In genomic region chr2:77190721-77191346, GRCh38 we compare ENCODE assay signal across 26 cellular contexts.
A peak's percentile ranks its signal among the peaks of the same experiment; 100 is the strongest.
DNase-seq lines count a peak whose midpoint lies in the region; ATAC-seq, FAIRE-seq and TF ChIP-seq lines count a peak whose summit lies in the region.
"Had no signal": no experiment of that assay in that cellular context is flagged by ENCODE, and none has a peak within 500 bp of the region (broad histone marks: within the 10 kb centered on the region; RNA-seq: fewer than 3 reads in every experiment).

No MANE protein-coding gene starts in this region.

- no TSS peak for BruUV-seq in HepG2 (replicated peaks; lab: Mats Ljungman, UMichigan)

- 3% methylated on average over 2 of the region's 2 CpGs for WGBS in HepG2 (ENCODE audit: low lambda C conversion rate)
- WGBS in right lobe of liver (ENCODE audit: insufficient coverage, low coverage, low lambda C conversion rate, missing lambda C conversion rate) = 19% methylated on average over 2 of the region's 2 CpGs
- WGBS in thyroid gland, 2 donors = 72 to 86% methylated on average over 2 of the region's 2 CpGs

- H3K4me1 ChIP-seq in HepG2 (ENCODE audit: insufficient read depth, low read length) (peaks cover 31% of the 10 kb centered on the region), right lobe of liver (no peaks in the 10 kb centered on the region), thyroid gland (no peaks in the 10 kb centered on the region), upper lobe of right lung (no peaks in the 10 kb centered on the region)
- H3K4me1 ChIP-seq: BE2C, BLaER1 had no signal

- intact Hi-C loops in HepG2 (cut with micrococcal nuclease; ENCODE audit: unreplicated experiment) = no loop called here
- intact Hi-C loops in right lobe of liver (cut with DNase I) = no loop called here
- intact Hi-C loops in thyroid gland (cut with DNase I) = no loop called here
- intact Hi-C loops in upper lobe of right lung (cut with DNase I) = no loop called here

- H2AFZ ChIP-seq in HepG2 (ENCODE audit: low read length) = no peak overlapping the region

- H3K4me3 ChIP-seq in HepG2 (replicated peaks in 1 of 3; ENCODE audit: insufficient read depth in 1 of 3, low read depth in 2 of 3, low read length in 3 of 3) = peak overlapping the region in 2 of 3 experiments; percentile 34 to 43; a peak in 3 of 6 replicates
- no peak overlapping the region for H3K4me3 ChIP-seq in right lobe of liver
- H3K4me3 ChIP-seq in thyroid gland (replicated peaks in 1 of 3) = no peak overlapping the region
- H3K4me3 ChIP-seq in upper lobe of right lung = no peak overlapping the region
- H3K4me3 ChIP-seq: BLaER1, GM12878 had no signal

- H4K20me1 ChIP-seq in HepG2 (ENCODE audit: insufficient read depth, low read length) = no peaks in the 10 kb centered on the region
- H4K20me1 ChIP-seq: BLaER1 had no signal

- FAIRE-seq in endometrium (lab: Jason Lieb, UNC) = peak; percentile 18
- no peak for FAIRE-seq in HepG2 (lab: Jason Lieb, UNC)
- FAIRE-seq: GM12878, GM12892, GM18507 had no signal

- H3K36me3 ChIP-seq in HepG2 (replicated peaks in 1 of 2; ENCODE audit: control insufficient read depth in 1 of 2, insufficient read depth in 2 of 2, low read length in 2 of 2) (no peaks in the 10 kb centered on the region), right lobe of liver (no peaks in the 10 kb centered on the region), thyroid gland (no peaks in the 10 kb centered on the region), upper lobe of right lung (no peaks in the 10 kb centered on the region)
- H3K36me3 ChIP-seq: BE2C, BLaER1 had no signal

- H3K27me3 ChIP-seq in HepG2 (ENCODE audit: control insufficient read depth in 1 of 2, insufficient read depth in 2 of 2, low read length in 2 of 2) = no peaks in the 10 kb centered on the region
- H3K27me3 ChIP-seq in right lobe of liver = no peaks in the 10 kb centered on the region
- no peaks in the 10 kb centered on the region for H3K27me3 ChIP-seq in thyroid gland
- no peaks in the 10 kb centered on the region for H3K27me3 ChIP-seq in upper lobe of right lung
- H3K27me3 ChIP-seq: BE2C, BLaER1 had no signal

- POLR2A ChIA-PET in HepG2 (lab: Yijun Ruan, JAX) = no interaction called here

- DNase-seq in HepG2 (ENCODE audit: low spot score) (peak; percentile 59), right lobe of liver (no peak), ureter (ENCODE audit: low spot score) (no peak), thyroid gland (no peak), upper lobe of right lung (no peak)
- DNase-seq: 8988T; ACHN; BE2C; C1 segment of cervical spinal cord; CD4-positive, alpha-beta memory T cell; CD4-positive, CD25-positive, alpha-beta regulatory T cell; CD8-positive, alpha-beta memory T cell; COR-L47; DMS 273 treated with DMSO at 0.1 percent for 48 hours; DMS153; DMS53; DMS79; DND-41; EL; GDM1 had no signal

- CTCF ChIA-PET in HepG2 (lab: Yijun Ruan, JAX; ENCODE audit: low intra/inter-chr PET ratio, low total read pairs) = no interaction called here

- no peaks in the 10 kb centered on the region for H3K79me2 ChIP-seq in HepG2 (ENCODE audit: insufficient read depth, low read length)

- TF ChIP-seq RAD21 in HepG2 (CRISPR knock-in tag; IDR thresholded peaks at IDR 0.05) = no peak

- peak overlapping the region; percentile 52 for H3K4me2 ChIP-seq in HepG2 (ENCODE audit: low read depth, low read length)
- H3K4me2 ChIP-seq: BLaER1 had no signal

- no peak for TF ChIP-seq CTCF in HepG2 (CRISPR knock-in tag; IDR thresholded peaks at IDR 0.05)
- no peak for TF ChIP-seq CTCF in right lobe of liver (IDR thresholded peaks at IDR 0.05)
- TF ChIP-seq CTCF in thyroid gland (IDR thresholded peaks at IDR 0.05) = no peak
- TF ChIP-seq CTCF in upper lobe of right lung (IDR thresholded peaks at IDR 0.05) = no peak

- H3K27ac ChIP-seq in HepG2 (ENCODE audit: extremely low read length, insufficient read depth, low read length) = peak overlapping the region; percentile 52
- peak overlapping the region in 1 of 3 donors; percentile 29 for H3K27ac ChIP-seq in right lobe of liver
- no peak overlapping the region for H3K27ac ChIP-seq in thyroid gland
- no peak overlapping the region for H3K27ac ChIP-seq in upper lobe of right lung
- H3K27ac ChIP-seq: BLaER1 had no signal

- in situ Hi-C loops in HepG2 (cut with HindIII; ENCODE audit: extremely low pct_ligation_motif_present, low pct_unique_long_range_greater_than_20kb) = no loop called here

- H3K9ac ChIP-seq in HepG2 (ENCODE audit: insufficient read depth, low read depth, low read length) = no peak overlapping the region
- H3K9ac ChIP-seq: BLaER1 had no signal

- TF ChIP-seq POLR2A in HepG2 (IDR thresholded peaks at IDR 0.05; ENCODE audit: insufficient read depth in 1 of 2, low read depth in 2 of 2, low read length in 2 of 2) (no peak), right lobe of liver (IDR thresholded peaks at IDR 0.05) (no peak), thyroid gland (IDR thresholded peaks at IDR 0.05) (no peak)

- ATAC-seq in HepG2 (peak; percentile 90), right lobe of liver (peak; percentile 73 to 92 (median 78)), GM21529 (IDR thresholded peaks at IDR 0.05; ENCODE audit: unreplicated experiment) (no peak), upper lobe of right lung (no peak)
- ATAC-seq: GM12878 had no signal

- TF ChIP-seq EP300 in HepG2 (IDR thresholded peaks at IDR 0.05; ENCODE audit: low read depth in 2 of 2, low read length in 2 of 2) (peak in 1 of 2 experiments; percentile 83; a peak in 1 of 4 replicates), HepG2 (CRISPR knock-in tag; IDR thresholded peaks at IDR 0.05; ENCODE audit: borderline replicate concordance) (no peak)

- H3K9me3 ChIP-seq in HepG2 (ENCODE audit: low read length) (no peaks in the 10 kb centered on the region), right lobe of liver (no peaks in the 10 kb centered on the region), thyroid gland (no peaks in the 10 kb centered on the region), upper lobe of right lung (no peaks in the 10 kb centered on the region)
- H3K9me3 ChIP-seq: BE2C, BLaER1 had no signal

TF ChIP-seq in HepG2, 621 proteins besides CTCF, POLR2A, EP300 and RAD21 (continues in another document):
- no peak for TF ChIP-seq ZNF597 (CRISPR knock-in tag; IDR thresholded peaks at IDR 0.05)
- TF ChIP-seq, protein P1, sequence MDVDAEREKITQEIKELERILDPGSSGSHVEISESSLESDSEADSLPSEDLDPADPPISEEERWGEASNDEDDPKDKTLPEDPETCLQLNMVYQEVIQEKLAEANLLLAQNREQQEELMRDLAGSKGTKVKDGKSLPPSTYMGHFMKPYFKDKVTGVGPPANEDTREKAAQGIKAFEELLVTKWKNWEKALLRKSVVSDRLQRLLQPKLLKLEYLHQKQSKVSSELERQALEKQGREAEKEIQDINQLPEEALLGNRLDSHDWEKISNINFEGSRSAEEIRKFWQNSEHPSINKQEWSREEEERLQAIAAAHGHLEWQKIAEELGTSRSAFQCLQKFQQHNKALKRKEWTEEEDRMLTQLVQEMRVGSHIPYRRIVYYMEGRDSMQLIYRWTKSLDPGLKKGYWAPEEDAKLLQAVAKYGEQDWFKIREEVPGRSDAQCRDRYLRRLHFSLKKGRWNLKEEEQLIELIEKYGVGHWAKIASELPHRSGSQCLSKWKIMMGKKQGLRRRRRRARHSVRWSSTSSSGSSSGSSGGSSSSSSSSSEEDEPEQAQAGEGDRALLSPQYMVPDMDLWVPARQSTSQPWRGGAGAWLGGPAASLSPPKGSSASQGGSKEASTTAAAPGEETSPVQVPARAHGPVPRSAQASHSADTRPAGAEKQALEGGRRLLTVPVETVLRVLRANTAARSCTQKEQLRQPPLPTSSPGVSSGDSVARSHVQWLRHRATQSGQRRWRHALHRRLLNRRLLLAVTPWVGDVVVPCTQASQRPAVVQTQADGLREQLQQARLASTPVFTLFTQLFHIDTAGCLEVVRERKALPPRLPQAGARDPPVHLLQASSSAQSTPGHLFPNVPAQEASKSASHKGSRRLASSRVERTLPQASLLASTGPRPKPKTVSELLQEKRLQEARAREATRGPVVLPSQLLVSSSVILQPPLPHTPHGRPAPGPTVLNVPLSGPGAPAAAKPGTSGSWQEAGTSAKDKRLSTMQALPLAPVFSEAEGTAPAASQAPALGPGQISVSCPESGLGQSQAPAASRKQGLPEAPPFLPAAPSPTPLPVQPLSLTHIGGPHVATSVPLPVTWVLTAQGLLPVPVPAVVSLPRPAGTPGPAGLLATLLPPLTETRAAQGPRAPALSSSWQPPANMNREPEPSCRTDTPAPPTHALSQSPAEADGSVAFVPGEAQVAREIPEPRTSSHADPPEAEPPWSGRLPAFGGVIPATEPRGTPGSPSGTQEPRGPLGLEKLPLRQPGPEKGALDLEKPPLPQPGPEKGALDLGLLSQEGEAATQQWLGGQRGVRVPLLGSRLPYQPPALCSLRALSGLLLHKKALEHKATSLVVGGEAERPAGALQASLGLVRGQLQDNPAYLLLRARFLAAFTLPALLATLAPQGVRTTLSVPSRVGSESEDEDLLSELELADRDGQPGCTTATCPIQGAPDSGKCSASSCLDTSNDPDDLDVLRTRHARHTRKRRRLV (CRISPR knock-in tag; IDR thresholded peaks at IDR 0.05) = no peak
- TF ChIP-seq ZFP1 (CRISPR knock-in tag; IDR thresholded peaks at IDR 0.05) = peak; percentile 71; the same call in 1 of the 2 replicates
- TF ChIP-seq ZNF160 (CRISPR knock-in tag; IDR thresholded peaks at IDR 0.05) = no peak
- no peak for TF ChIP-seq ZBTB44 (CRISPR knock-in tag; IDR thresholded peaks at IDR 0.05)
- TF ChIP-seq NR2F6 (IDR thresholded peaks at IDR 0.05) = peak; percentile 24; the same call in 1 of the 2 replicates
- no peak for TF ChIP-seq NR2F6 (CRISPR knock-in tag; IDR thresholded peaks at IDR 0.05)

Comparison
In these comparisons a context has a peak if more than half of its experiments do, and no peak if none do; other contexts are left out.
1. H3K4me3 ChIP-seq: peak in HepG2 (2 of 3); none in right lobe of liver (0 of 3), thyroid gland (0 of 3) and upper lobe of right lung (single experiment).
2. ATAC-seq: peak in HepG2 (single experiment) and right lobe of liver (4 of 4); none in GM21529 (single experiment) and upper lobe of right lung (single experiment).